ENCODE assay signal across 30 cellular contexts in genomic region chr11:69429716-69430491, GRCh38. TPM values are rescaled to one million over a fixed set of nuclear protein-coding genes. Genes with fewer than 3 reads are reported as not detected.
"Had no signal": no experiment of that assay in that cellular context is flagged by ENCODE, and none has a peak within 500 bp of the region (broad histone marks: within the 10 kb centered on the region; RNA-seq: fewer than 3 reads in every experiment).

No MANE protein-coding gene starts in this region.

- FAIRE-seq: colon had no signal

- H3K4me1 ChIP-seq: breast epithelium, esophagus muscularis mucosa, foreskin keratinocyte, heart right ventricle, left ventricle myocardium inferior, stomach, thyroid gland had no signal

- H3K27me3 ChIP-seq: breast epithelium, foreskin keratinocyte, heart right ventricle, neural progenitor cell, thyroid gland had no signal

- DNase-seq: activated B cell treated with CpG ODN at 0.5 μM for 24 hours; activated CD4-positive, alpha-beta T cell treated with anti-CD3 and anti-CD28 coated beads, Interleukin-2, amount 50 U/mL, for 1 hour; activated CD8-positive, alpha-beta T cell treated with anti-CD3 and anti-CD28 coated beads for 36 hours; activated gamma-delta T cell treated with Interleukin-2 at 50 U/mL for 16 hours; activated naive CD4-positive, alpha-beta T cell treated with anti-CD3 and anti-CD28 coated beads, Interleukin-2, amount 50 U/mL, for 16 hours; activated T-cell treated with anti-CD3 and anti-CD28 coated beads, Interleukin-2, amount 50 U/mL, for 4 hours; amniotic stem cell; dermis blood vessel endothelial cell; effector CD4-positive, alpha-beta T cell; foreskin keratinocyte; heart right ventricle; kidney glomerular epithelial cell; left ventricle myocardium inferior; mammary epithelial cell; stimulated activated CD4-positive, alpha-beta T cell treated with anti-CD3 and anti-CD28 coated beads, Interleukin-15, amount 100 ng/mL, for 24 hours; stimulated activated CD4-positive, alpha-beta T cell treated with anti-CD3 and anti-CD28 coated beads, Interleukin-2, amount 100 ng/mL, for 24 hours; stimulated activated naive B cell treated with anti-CD40 and anti-IgM and Interleukin-4, amounts not matched to agents 10 μg/mL and 1 μg/mL and 100 μg/mL, for 72 hours; stomach; T-helper 17 cell; thyroid gland had no signal

- H2AFZ ChIP-seq: neural progenitor cell had no signal

- H3K36me3 ChIP-seq: breast epithelium, esophagus muscularis mucosa, heart right ventricle, left ventricle myocardium inferior, neural progenitor cell, stomach, thyroid gland had no signal

- H3K9me3 ChIP-seq: thyroid gland had no signal

- H3K27ac ChIP-seq: breast epithelium, esophagus muscularis mucosa, foreskin keratinocyte, heart right ventricle, left ventricle myocardium inferior, neural progenitor cell, stomach, thyroid gland had no signal

- H3K9ac ChIP-seq: neural progenitor cell had no signal

- ATAC-seq: activated CD8-positive, alpha-beta T cell treated with anti-CD3 and anti-CD28 coated beads for 36 hours; activated T-cell treated with anti-CD3 and anti-CD28 coated beads, Interleukin-2, amount 50 U/mL, for 4 hours; activated T-helper 17 cell treated with anti-CD3 and anti-CD28 coated beads, Interleukin-2, amount 50 U/mL, for 72 hours; foreskin keratinocyte; naive thymus-derived CD8-positive, alpha-beta T cell; stimulated activated naive B cell treated with anti-CD40 and anti-IgM and Interleukin-4, amounts not matched to agents 10 μg/mL and 1 μg/mL and 100 μg/mL, for 72 hours; T-helper 17 cell had no signal

- H3K4me2 ChIP-seq: neural progenitor cell, smooth muscle cell had no signal

- H3K4me3 ChIP-seq: breast epithelium, esophagus muscularis mucosa, heart right ventricle, left ventricle myocardium inferior, neural progenitor cell, smooth muscle cell, stomach, thyroid gland had no signal

RNA-seq across cellular contexts. Expression of gene LINC01488, which starts 51.6 kb away (rescaled TPM):
- total RNA-seq: activated B cell treated with CpG ODN at 0.5 μM for 24 hours; activated CD8-positive, alpha-beta T cell treated with anti-CD3 and anti-CD28 coated beads for 36 hours; activated T-cell treated with anti-CD3 and anti-CD28 coated beads, Interleukin-2, amount 50 U/mL, for 4 hours; activated T-helper 17 cell treated with anti-CD3 and anti-CD28 coated beads, Interleukin-2, amount 50 U/mL, for 72 hours; breast epithelium; dermis blood vessel endothelial cell; esophagus muscularis mucosa; foreskin keratinocyte; mammary epithelial cell; mesothelial cell of epicardium; naive thymus-derived CD8-positive, alpha-beta T cell; omental fat pad; smooth muscle cell; stomach; T-helper 17 cell; thyroid gland; ureter had no signal
- polyA plus RNA-seq: foreskin keratinocyte; mammary epithelial cell; naive thymus-derived CD8-positive, alpha-beta T cell; smooth muscle cell; stomach had no signal
